In the genomic region with DNA sequence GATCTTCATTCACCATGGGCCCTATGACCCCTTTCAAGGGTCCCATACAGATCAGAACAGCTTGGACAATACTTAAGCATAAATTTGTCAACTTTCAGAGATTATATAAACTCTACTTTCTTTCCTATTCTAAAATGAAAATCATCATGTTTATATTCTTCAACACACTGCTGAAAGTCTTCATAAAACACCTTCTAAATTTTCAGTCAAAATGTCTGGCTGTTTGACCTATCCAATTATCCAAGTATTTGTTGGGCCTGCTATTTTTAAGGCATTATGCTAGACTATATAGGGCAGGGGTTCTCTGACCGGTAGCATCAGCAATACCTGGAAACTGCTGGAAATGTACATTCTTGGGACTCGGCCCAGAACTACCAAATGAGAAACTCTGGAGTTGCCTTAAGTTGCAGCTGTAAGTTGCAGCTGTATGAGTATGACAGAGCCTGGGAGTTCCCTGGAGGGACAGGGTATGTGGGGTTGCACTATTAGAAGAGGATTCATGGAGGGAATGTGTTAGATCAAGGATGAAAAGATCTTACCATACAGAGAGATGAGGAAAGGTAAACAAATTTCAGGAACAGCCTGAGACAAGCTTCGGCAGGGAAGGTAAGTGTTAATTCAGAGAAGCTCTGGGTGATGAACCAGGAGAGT, we compare ENCODE assay signal across 25 cellular contexts.
DNase-seq lines count a peak whose midpoint lies in the region; ATAC-seq and TF ChIP-seq lines count a peak whose summit lies in the region.
"Had no signal": no experiment of that assay in that cellular context is flagged by ENCODE, and none has a peak within 500 bp of the region (broad histone marks: within the 10 kb centered on the region; RNA-seq: fewer than 3 reads in every experiment).

No MANE protein-coding gene starts in this region.

- H4K20me1 ChIP-seq in GM23248 (ENCODE audit: insufficient read depth): no peaks in the 10 kb centered on the region
- H4K20me1 ChIP-seq: BLaER1 had no signal

- no peak overlapping the region for H3K9ac ChIP-seq in GM23248
- H3K9ac ChIP-seq: BLaER1, KMS-11 had no signal

- H3K79me2 ChIP-seq in GM23248 (ENCODE audit: insufficient read depth): no peaks in the 10 kb centered on the region

- CTCF ChIA-PET in CD8-positive, alpha-beta T cell (lab: Charles Lee): no interaction called here

- no peaks in the 10 kb centered on the region for H3K36me3 Mint-ChIP-seq in CD8-positive, alpha-beta T cell
- H3K36me3 Mint-ChIP-seq: activated naive CD8-positive, alpha-beta T cell treated with anti-CD3 and anti-CD28 coated beads, Interleukin-2, amount 10 ng/mL, durations not matched to agents 7 days and 5 days had no signal

- peak overlapping the region; percentile 56 for H3K27ac ChIP-seq in GM23248
- H3K27ac ChIP-seq in CD8-positive, alpha-beta T cell (ENCODE audit: low read depth, low read length): no peak overlapping the region
- H3K27ac ChIP-seq: ascending aorta, BLaER1, KMS-11, prostate gland, right lobe of liver had no signal

- no peaks in the 10 kb centered on the region for H3K9me3 ChIP-seq in GM23248 (ENCODE audit: low read depth)
- H3K9me3 ChIP-seq in CD8-positive, alpha-beta T cell (ENCODE audit: low read length): no peaks in the 10 kb centered on the region
- H3K9me3 ChIP-seq: ascending aorta, BLaER1, Caco-2, MG63, prostate gland, right lobe of liver had no signal

- DNase-seq in GM23248 (peak; percentile 27), astrocyte of the spinal cord (ENCODE audit: low read depth, low spot score) (peak; percentile 43), fibroblast of the aortic adventitia (ENCODE audit: low read depth) (peak; percentile 7), skeletal muscle cell (ENCODE audit: low read depth) (peak; percentile 62), H7 (no peak)
- DNase-seq in CD8-positive, alpha-beta T cell: no peak
- DNase-seq: activated effector memory CD4-positive, alpha-beta T cell treated with anti-CD3 and anti-CD28 coated beads, Interleukin-2, amount 50 U/mL, for 16 hours; activated naive CD8-positive, alpha-beta T cell treated with anti-CD3 and anti-CD28 coated beads, Interleukin-2, amount 10 ng/mL, durations not matched to agents 7 days and 5 days; activated T-cell treated with anti-CD3 and anti-CD28 coated beads, Interleukin-2, amount 50 U/mL, for 24 hours; Caco-2; cortex of kidney; NCI-H1930; right lobe of liver; stimulated activated CD4-positive, alpha-beta T cell treated with anti-CD3 and anti-CD28 coated beads, Interleukin-12 subunit alpha, Interleukin-12 subunit beta, amount 100 ng/mL, for 4 hours; stimulated activated CD4-positive, alpha-beta T cell treated with anti-CD3 and anti-CD28 coated beads, Interleukin-2, amount 100 ng/mL, for 48 hours; stimulated activated naive CD8-positive, alpha-beta T cell treated with anti-CD3 and anti-CD28 coated beads, Interleukin-15, amount 100 ng/mL, for 72 hours; T-helper 17 cell had no signal

- H3K4me3 ChIP-seq in GM23248 (no peak overlapping the region), astrocyte of the spinal cord (ENCODE audit: low read depth, low read length) (no peak overlapping the region), fibroblast of the aortic adventitia (ENCODE audit: low read depth, low read length) (no peak overlapping the region), skeletal muscle cell (ENCODE audit: low read depth, low read length) (no peak overlapping the region), H7 (ENCODE audit: insufficient read depth, low read depth, low read length) (no peak overlapping the region)
- no peak overlapping the region for H3K4me3 ChIP-seq in CD8-positive, alpha-beta T cell (ENCODE audit: low read depth, low read length)
- H3K4me3 ChIP-seq: ascending aorta, BLaER1, GM23338, MG63, prostate gland, right lobe of liver had no signal

- no peak for ATAC-seq in HG03521 (IDR thresholded peaks at IDR 0.05; ENCODE audit: unreplicated experiment)
- no peak for ATAC-seq in CD8-positive, alpha-beta T cell
- ATAC-seq: left lobe of liver; stimulated activated naive CD8-positive, alpha-beta T cell treated with anti-CD3 and anti-CD28 coated beads, Interleukin-15, amount 100 ng/mL, for 72 hours; T-helper 17 cell had no signal

- no peak overlapping the region for H2AFZ ChIP-seq in GM23248
- H2AFZ ChIP-seq: GM23338 had no signal

- no peaks in the 10 kb centered on the region for H3K9me2 ChIP-seq in GM23248 (ENCODE audit: insufficient read depth)

- peaks cover 2% of the 10 kb centered on the region for H3K27me3 Mint-ChIP-seq in CD8-positive, alpha-beta T cell (ENCODE audit: low read depth)

- TF ChIP-seq CTCF in astrocyte of the spinal cord (IDR thresholded peaks at IDR 0.05; ENCODE audit: low read depth, low read length) (no peak), fibroblast of the aortic adventitia (IDR thresholded peaks at IDR 0.05; ENCODE audit: insufficient read depth, low read length) (no peak)
- no peak for TF ChIP-seq CTCF in CD8-positive, alpha-beta T cell (IDR thresholded peaks at IDR 0.05)

- in situ Hi-C loops in GM23248 (cut with MboI) (no loop called here), astrocyte of the spinal cord (cut with HindIII; ENCODE audit: low sequenced_read_pairs) (no loop called here)

- H3K4me2 ChIP-seq in GM23248 (ENCODE audit: unreplicated experiment): peak overlapping the region; percentile 22
- H3K4me2 ChIP-seq: BLaER1, GM23338, KMS-11 had no signal

- H3K4me1 ChIP-seq in GM23248 (ENCODE audit: insufficient read depth): peaks cover 26% of the 10 kb centered on the region
- no peaks in the 10 kb centered on the region for H3K4me1 ChIP-seq in CD8-positive, alpha-beta T cell (ENCODE audit: insufficient read depth, low read length)
- H3K4me1 ChIP-seq: ascending aorta, BLaER1, prostate gland had no signal

- H3K4me1 Mint-ChIP-seq in CD8-positive, alpha-beta T cell (ENCODE audit: low read depth): no peaks in the 10 kb centered on the region
- H3K4me1 Mint-ChIP-seq: T-helper 17 cell had no signal

- H3K27ac Mint-ChIP-seq in CD8-positive, alpha-beta T cell: no peak overlapping the region
- H3K27ac Mint-ChIP-seq: activated naive CD8-positive, alpha-beta T cell treated with anti-CD3 and anti-CD28 coated beads, Interleukin-2, amount 10 ng/mL, durations not matched to agents 7 days and 5 days; activated T-cell treated with anti-CD3 and anti-CD28 coated beads, Interleukin-2, amount 50 U/mL, for 24 hours; GM23338; T-helper 17 cell had no signal

- no peaks in the 10 kb centered on the region for H3K9me3 Mint-ChIP-seq in CD8-positive, alpha-beta T cell
- H3K9me3 Mint-ChIP-seq: activated naive CD8-positive, alpha-beta T cell treated with anti-CD3 and anti-CD28 coated beads, Interleukin-2, amount 10 ng/mL, durations not matched to agents 7 days and 5 days; activated T-cell treated with anti-CD3 and anti-CD28 coated beads, Interleukin-2, amount 50 U/mL, for 24 hours; GM23338; stimulated activated naive CD8-positive, alpha-beta T cell treated with anti-CD3 and anti-CD28 coated beads, Interleukin-15, amount 100 ng/mL, for 72 hours had no signal

- peaks cover 21% of the 10 kb centered on the region for H3F3A ChIP-seq in GM23248 (ENCODE audit: insufficient read depth)

- H3K36me3 ChIP-seq in GM23248 (ENCODE audit: low read depth): no peaks in the 10 kb centered on the region
- no peaks in the 10 kb centered on the region for H3K36me3 ChIP-seq in H7 (replicated peaks; ENCODE audit: control insufficient read depth, insufficient read depth, low read length)
- no peaks in the 10 kb centered on the region for H3K36me3 ChIP-seq in CD8-positive, alpha-beta T cell (ENCODE audit: insufficient read depth, low read length)
- H3K36me3 ChIP-seq: ascending aorta, BLaER1, MG63, prostate gland, right lobe of liver had no signal

- intact Hi-C loops in CD8-positive, alpha-beta T cell (cut with DNase I, micrococcal nuclease): no loop called here

- no peak overlapping the region for H3K4me3 Mint-ChIP-seq in CD8-positive, alpha-beta T cell
- H3K4me3 Mint-ChIP-seq: activated naive CD8-positive, alpha-beta T cell treated with anti-CD3 and anti-CD28 coated beads, Interleukin-2, amount 10 ng/mL, durations not matched to agents 7 days and 5 days; activated T-cell treated with anti-CD3 and anti-CD28 coated beads, Interleukin-2, amount 50 U/mL, for 24 hours; GM23338; stimulated activated naive CD8-positive, alpha-beta T cell treated with anti-CD3 and anti-CD28 coated beads, Interleukin-15, amount 100 ng/mL, for 72 hours; T-helper 17 cell had no signal

- 79 to 85% methylated on average over 3 of the region's 3 CpGs for WGBS in GM23248 (ENCODE audit: low coverage in 1 of 2, low lambda C conversion rate in 2 of 2, missing lambda C conversion rate in 2 of 2), 2 experiments

- H3K27me3 ChIP-seq in GM23248 (replicated peaks; ENCODE audit: insufficient read depth) (no peaks in the 10 kb centered on the region), H7 (ENCODE audit: control insufficient read depth, insufficient read depth, low read length) (no peaks in the 10 kb centered on the region)
- no peaks in the 10 kb centered on the region for H3K27me3 ChIP-seq in CD8-positive, alpha-beta T cell (ENCODE audit: insufficient read depth, low read length)
- H3K27me3 ChIP-seq: ascending aorta, BLaER1, MG63, right lobe of liver had no signal

- POLR2A ChIA-PET in CD8-positive, alpha-beta T cell (lab: Charles Lee): no interaction called here

Comparison
In these comparisons a context has a peak if more than half of its experiments do, and no peak if none do; other contexts are left out.
1. DNase-seq: peak in GM23248 (single experiment), astrocyte of the spinal cord (single experiment), fibroblast of the aortic adventitia (single experiment) and skeletal muscle cell (single experiment); none in H7 (single experiment) and CD8-positive, alpha-beta T cell (0 of 7).